ENCODE assay signal across 1 cellular context in the genomic region with DNA sequence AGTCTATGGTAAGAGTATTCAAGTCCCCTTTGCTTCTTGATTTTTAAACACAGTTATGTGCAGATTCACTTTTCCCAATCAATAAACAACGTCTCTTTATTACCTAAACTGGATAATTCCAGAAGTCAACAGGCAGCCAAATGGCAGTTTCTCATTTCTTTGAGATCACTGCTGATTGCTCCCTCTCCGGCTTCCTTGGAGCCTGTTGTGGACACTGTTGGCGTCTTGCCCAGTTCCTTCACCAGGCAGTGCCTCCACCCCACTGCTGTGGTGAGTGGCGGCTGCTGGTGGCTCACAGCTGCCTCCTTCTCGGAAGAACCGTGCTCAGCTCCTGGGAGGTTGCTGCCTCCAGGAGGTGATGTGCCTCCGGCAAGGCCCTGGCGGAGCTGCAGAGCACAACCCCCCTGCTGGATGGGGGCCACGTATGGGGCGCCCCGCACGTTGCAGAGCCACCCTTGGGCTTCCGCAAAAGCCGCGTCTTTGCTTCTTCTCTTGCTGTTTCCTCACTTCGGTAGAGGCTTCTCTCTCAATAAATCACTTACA.
TF ChIP-seq lines count a peak whose summit lies in the region.

No MANE protein-coding gene starts in this region.

TF ChIP-seq in K562, 482 proteins besides CTCF, POLR2A, EP300 and RAD21 (continued from another document and continues in another):
- TF ChIP-seq, protein P1, sequence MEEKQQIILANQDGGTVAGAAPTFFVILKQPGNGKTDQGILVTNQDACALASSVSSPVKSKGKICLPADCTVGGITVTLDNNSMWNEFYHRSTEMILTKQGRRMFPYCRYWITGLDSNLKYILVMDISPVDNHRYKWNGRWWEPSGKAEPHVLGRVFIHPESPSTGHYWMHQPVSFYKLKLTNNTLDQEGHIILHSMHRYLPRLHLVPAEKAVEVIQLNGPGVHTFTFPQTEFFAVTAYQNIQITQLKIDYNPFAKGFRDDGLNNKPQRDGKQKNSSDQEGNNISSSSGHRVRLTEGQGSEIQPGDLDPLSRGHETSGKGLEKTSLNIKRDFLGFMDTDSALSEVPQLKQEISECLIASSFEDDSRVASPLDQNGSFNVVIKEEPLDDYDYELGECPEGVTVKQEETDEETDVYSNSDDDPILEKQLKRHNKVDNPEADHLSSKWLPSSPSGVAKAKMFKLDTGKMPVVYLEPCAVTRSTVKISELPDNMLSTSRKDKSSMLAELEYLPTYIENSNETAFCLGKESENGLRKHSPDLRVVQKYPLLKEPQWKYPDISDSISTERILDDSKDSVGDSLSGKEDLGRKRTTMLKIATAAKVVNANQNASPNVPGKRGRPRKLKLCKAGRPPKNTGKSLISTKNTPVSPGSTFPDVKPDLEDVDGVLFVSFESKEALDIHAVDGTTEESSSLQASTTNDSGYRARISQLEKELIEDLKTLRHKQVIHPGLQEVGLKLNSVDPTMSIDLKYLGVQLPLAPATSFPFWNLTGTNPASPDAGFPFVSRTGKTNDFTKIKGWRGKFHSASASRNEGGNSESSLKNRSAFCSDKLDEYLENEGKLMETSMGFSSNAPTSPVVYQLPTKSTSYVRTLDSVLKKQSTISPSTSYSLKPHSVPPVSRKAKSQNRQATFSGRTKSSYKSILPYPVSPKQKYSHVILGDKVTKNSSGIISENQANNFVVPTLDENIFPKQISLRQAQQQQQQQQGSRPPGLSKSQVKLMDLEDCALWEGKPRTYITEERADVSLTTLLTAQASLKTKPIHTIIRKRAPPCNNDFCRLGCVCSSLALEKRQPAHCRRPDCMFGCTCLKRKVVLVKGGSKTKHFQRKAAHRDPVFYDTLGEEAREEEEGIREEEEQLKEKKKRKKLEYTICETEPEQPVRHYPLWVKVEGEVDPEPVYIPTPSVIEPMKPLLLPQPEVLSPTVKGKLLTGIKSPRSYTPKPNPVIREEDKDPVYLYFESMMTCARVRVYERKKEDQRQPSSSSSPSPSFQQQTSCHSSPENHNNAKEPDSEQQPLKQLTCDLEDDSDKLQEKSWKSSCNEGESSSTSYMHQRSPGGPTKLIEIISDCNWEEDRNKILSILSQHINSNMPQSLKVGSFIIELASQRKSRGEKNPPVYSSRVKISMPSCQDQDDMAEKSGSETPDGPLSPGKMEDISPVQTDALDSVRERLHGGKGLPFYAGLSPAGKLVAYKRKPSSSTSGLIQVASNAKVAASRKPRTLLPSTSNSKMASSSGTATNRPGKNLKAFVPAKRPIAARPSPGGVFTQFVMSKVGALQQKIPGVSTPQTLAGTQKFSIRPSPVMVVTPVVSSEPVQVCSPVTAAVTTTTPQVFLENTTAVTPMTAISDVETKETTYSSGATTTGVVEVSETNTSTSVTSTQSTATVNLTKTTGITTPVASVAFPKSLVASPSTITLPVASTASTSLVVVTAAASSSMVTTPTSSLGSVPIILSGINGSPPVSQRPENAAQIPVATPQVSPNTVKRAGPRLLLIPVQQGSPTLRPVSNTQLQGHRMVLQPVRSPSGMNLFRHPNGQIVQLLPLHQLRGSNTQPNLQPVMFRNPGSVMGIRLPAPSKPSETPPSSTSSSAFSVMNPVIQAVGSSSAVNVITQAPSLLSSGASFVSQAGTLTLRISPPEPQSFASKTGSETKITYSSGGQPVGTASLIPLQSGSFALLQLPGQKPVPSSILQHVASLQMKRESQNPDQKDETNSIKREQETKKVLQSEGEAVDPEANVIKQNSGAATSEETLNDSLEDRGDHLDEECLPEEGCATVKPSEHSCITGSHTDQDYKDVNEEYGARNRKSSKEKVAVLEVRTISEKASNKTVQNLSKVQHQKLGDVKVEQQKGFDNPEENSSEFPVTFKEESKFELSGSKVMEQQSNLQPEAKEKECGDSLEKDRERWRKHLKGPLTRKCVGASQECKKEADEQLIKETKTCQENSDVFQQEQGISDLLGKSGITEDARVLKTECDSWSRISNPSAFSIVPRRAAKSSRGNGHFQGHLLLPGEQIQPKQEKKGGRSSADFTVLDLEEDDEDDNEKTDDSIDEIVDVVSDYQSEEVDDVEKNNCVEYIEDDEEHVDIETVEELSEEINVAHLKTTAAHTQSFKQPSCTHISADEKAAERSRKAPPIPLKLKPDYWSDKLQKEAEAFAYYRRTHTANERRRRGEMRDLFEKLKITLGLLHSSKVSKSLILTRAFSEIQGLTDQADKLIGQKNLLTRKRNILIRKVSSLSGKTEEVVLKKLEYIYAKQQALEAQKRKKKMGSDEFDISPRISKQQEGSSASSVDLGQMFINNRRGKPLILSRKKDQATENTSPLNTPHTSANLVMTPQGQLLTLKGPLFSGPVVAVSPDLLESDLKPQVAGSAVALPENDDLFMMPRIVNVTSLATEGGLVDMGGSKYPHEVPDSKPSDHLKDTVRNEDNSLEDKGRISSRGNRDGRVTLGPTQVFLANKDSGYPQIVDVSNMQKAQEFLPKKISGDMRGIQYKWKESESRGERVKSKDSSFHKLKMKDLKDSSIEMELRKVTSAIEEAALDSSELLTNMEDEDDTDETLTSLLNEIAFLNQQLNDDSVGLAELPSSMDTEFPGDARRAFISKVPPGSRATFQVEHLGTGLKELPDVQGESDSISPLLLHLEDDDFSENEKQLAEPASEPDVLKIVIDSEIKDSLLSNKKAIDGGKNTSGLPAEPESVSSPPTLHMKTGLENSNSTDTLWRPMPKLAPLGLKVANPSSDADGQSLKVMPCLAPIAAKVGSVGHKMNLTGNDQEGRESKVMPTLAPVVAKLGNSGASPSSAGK (IDR thresholded peaks at IDR 0.05): no peak; the same call in 1 of the 2 replicates
- TF ChIP-seq RFX1 (IDR thresholded peaks at IDR 0.05): no peak
- TF ChIP-seq, protein P2, sequence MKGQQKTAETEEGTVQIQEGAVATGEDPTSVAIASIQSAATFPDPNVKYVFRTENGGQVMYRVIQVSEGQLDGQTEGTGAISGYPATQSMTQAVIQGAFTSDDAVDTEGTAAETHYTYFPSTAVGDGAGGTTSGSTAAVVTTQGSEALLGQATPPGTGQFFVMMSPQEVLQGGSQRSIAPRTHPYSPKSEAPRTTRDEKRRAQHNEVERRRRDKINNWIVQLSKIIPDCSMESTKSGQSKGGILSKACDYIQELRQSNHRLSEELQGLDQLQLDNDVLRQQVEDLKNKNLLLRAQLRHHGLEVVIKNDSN (CRISPR knock-in tag; IDR thresholded peaks at IDR 0.05): no peak
- TF ChIP-seq NR2C2 (CRISPR knock-in tag; IDR thresholded peaks at IDR 0.05): 0 out of 2 replicates have a peak, but pooled peaks have one; percentile 30
- no peak for TF ChIP-seq NR2C2 (tag; IDR thresholded peaks at IDR 0.05)
- peak; percentile 74; the same call in 1 of the 2 replicates for TF ChIP-seq GATA2 (CRISPR knock-in tag; IDR thresholded peaks at IDR 0.05)
- TF ChIP-seq TAL1 (IDR thresholded peaks at IDR 0.05): no peak
- TF ChIP-seq RBM39 (optimal IDR thresholded peaks at IDR 0.05; ENCODE audit: low read depth, low read length): no peak
- peak; percentile 66 for TF ChIP-seq HMGN3 (IDR thresholded peaks at IDR 0.05; ENCODE audit: borderline replicate concordance, extremely low read depth, insufficient read length, low read depth, low read length)
- peak; percentile 66; the same call in 1 of the 2 replicates for TF ChIP-seq ETV5 (CRISPR knock-in tag; IDR thresholded peaks at IDR 0.05; ENCODE audit: low read depth)
- peak; percentile 25 for TF ChIP-seq TAF1 (IDR thresholded peaks at IDR 0.05; ENCODE audit: control insufficient read depth, extremely low read depth, insufficient read depth, low read length, severe bottlenecking)
- TF ChIP-seq, protein P3, sequence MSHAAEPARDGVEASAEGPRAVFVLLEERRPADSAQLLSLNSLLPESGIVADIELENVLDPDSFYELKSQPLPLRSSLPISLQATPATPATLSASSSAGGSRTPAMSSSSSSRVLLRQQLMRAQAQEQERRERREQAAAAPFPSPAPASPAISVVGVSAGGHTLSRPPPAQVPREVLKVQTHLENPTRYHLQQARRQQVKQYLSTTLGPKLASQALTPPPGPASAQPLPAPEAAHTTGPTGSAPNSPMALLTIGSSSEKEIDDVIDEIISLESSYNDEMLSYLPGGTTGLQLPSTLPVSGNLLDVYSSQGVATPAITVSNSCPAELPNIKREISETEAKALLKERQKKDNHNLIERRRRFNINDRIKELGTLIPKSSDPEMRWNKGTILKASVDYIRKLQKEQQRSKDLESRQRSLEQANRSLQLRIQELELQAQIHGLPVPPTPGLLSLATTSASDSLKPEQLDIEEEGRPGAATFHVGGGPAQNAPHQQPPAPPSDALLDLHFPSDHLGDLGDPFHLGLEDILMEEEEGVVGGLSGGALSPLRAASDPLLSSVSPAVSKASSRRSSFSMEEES (CRISPR knock-in tag; IDR thresholded peaks at IDR 0.05): no peak
- TF ChIP-seq ETV6 (IDR thresholded peaks at IDR 0.05; ENCODE audit: borderline replicate concordance in 1 of 2, low read depth in 2 of 2, low read length in 1 of 2): peak in 1 of 2 experiments; percentile 24; a peak in 2 of 4 replicates
- no peak for TF ChIP-seq ETV6 (CRISPR knock-in tag; IDR thresholded peaks at IDR 0.05; ENCODE audit: borderline replicate concordance)
- TF ChIP-seq HCFC1 (IDR thresholded peaks at IDR 0.05; ENCODE audit: low read depth, low read length): no peak
- TF ChIP-seq PCBP1 (IDR thresholded peaks at IDR 0.05; ENCODE audit: low read depth, low read length, poor library complexity, severe bottlenecking): no peak
- peak; percentile 77 for TF ChIP-seq MYC (IDR thresholded peaks at IDR 0.05; ENCODE audit: low read depth, low read length)
- no peak for TF ChIP-seq MYC (CRISPR knock-in tag; IDR thresholded peaks at IDR 0.05; ENCODE audit: borderline replicate concordance, low read depth)
- peak; percentile 28; the same call in 1 of the 2 replicates for TF ChIP-seq TARDBP (IDR thresholded peaks at IDR 0.05)
- TF ChIP-seq NCOR1 (IDR thresholded peaks at IDR 0.05): no peak
- TF ChIP-seq, protein P4, sequence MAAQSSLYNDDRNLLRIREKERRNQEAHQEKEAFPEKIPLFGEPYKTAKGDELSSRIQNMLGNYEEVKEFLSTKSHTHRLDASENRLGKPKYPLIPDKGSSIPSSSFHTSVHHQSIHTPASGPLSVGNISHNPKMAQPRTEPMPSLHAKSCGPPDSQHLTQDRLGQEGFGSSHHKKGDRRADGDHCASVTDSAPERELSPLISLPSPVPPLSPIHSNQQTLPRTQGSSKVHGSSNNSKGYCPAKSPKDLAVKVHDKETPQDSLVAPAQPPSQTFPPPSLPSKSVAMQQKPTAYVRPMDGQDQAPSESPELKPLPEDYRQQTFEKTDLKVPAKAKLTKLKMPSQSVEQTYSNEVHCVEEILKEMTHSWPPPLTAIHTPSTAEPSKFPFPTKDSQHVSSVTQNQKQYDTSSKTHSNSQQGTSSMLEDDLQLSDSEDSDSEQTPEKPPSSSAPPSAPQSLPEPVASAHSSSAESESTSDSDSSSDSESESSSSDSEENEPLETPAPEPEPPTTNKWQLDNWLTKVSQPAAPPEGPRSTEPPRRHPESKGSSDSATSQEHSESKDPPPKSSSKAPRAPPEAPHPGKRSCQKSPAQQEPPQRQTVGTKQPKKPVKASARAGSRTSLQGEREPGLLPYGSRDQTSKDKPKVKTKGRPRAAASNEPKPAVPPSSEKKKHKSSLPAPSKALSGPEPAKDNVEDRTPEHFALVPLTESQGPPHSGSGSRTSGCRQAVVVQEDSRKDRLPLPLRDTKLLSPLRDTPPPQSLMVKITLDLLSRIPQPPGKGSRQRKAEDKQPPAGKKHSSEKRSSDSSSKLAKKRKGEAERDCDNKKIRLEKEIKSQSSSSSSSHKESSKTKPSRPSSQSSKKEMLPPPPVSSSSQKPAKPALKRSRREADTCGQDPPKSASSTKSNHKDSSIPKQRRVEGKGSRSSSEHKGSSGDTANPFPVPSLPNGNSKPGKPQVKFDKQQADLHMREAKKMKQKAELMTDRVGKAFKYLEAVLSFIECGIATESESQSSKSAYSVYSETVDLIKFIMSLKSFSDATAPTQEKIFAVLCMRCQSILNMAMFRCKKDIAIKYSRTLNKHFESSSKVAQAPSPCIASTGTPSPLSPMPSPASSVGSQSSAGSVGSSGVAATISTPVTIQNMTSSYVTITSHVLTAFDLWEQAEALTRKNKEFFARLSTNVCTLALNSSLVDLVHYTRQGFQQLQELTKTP (IDR thresholded peaks at IDR 0.05; ENCODE audit: low read depth in 1 of 2, partially characterized antibody in 2 of 2): peak in 1 of 2 experiments; percentile 58
- TF ChIP-seq CAMTA2 (CRISPR knock-in tag; conservative IDR thresholded peaks at IDR 0.05): no peak
- TF ChIP-seq ARID1B (IDR thresholded peaks at IDR 0.05): peak; percentile 64
- TF ChIP-seq, protein P5, sequence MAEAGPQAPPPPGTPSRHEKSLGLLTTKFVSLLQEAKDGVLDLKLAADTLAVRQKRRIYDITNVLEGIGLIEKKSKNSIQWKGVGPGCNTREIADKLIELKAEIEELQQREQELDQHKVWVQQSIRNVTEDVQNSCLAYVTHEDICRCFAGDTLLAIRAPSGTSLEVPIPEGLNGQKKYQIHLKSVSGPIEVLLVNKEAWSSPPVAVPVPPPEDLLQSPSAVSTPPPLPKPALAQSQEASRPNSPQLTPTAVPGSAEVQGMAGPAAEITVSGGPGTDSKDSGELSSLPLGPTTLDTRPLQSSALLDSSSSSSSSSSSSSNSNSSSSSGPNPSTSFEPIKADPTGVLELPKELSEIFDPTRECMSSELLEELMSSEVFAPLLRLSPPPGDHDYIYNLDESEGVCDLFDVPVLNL (CRISPR knock-in tag; IDR thresholded peaks at IDR 0.05; ENCODE audit: low read depth): 0 out of 2 replicates have a peak, but pooled peaks have one; percentile 45
- peak; percentile 66 for TF ChIP-seq MEIS2 (IDR thresholded peaks at IDR 0.05; ENCODE audit: partially characterized antibody)
- TF ChIP-seq ZNF384 (IDR thresholded peaks at IDR 0.05; ENCODE audit: low read depth, low read length): 0 out of 2 replicates have a peak, but pooled peaks have one; percentile 22
- no peak for TF ChIP-seq ZNF23 (CRISPR knock-in tag; IDR thresholded peaks at IDR 0.05)
- no peak for TF ChIP-seq PBX2 (CRISPR knock-in tag; IDR thresholded peaks at IDR 0.05; ENCODE audit: low read depth)
- TF ChIP-seq PBX2 (tag; conservative IDR thresholded peaks at IDR 0.05; ENCODE audit: low read depth): peak; percentile 48; the same call in 1 of the 2 replicates
- peak; percentile 65 for TF ChIP-seq L3MBTL2 (IDR thresholded peaks at IDR 0.05)
- TF ChIP-seq ERF (CRISPR knock-in tag; IDR thresholded peaks at IDR 0.05): 0 out of 2 replicates have a peak, but pooled peaks have one; percentile 53
